ENCODE assay signal across 8 cellular contexts in genomic region chr11:62054484-62055121, GRCh38.
DNase-seq lines count a peak whose midpoint lies in the region; ATAC-seq and TF ChIP-seq lines count a peak whose summit lies in the region.

No MANE protein-coding gene starts in this region.

- H3K4me3 Mint-ChIP-seq in type B pancreatic cell: no peak overlapping the region

- H3K4me1 Mint-ChIP-seq in type B pancreatic cell (ENCODE audit: unreplicated experiment): no peaks in the 10 kb centered on the region

- DNase-seq in Right ventricle myocardium superior (no peak), right atrium auricular region (ENCODE audit: low spot score) (no peak), NCI-H446 treated with DMSO at 0.1 percent for 48 hours (lab: John Stamatoyannopoulos, UW) (peak; percentile 10), erythroblast (lab: John Stamatoyannopoulos, UW) (peak; percentile 74 to 75), type B pancreatic cell (ENCODE audit: extremely low spot score, unreplicated experiment) (no peak), NCI-H226 (no peak), NCI-H1694 (lab: John Stamatoyannopoulos, UW) (no peak)

- no peaks in the 10 kb centered on the region for H3K9me3 ChIP-seq in right atrium auricular region

- no peaks in the 10 kb centered on the region for H3K4me1 ChIP-seq in right atrium auricular region

- no peak overlapping the region for H3K27ac Mint-ChIP-seq in type B pancreatic cell

- ATAC-seq in Right ventricle myocardium superior (ENCODE audit: poor library complexity) (peak; percentile 29), GM21717 (IDR thresholded peaks at IDR 0.05; ENCODE audit: unreplicated experiment) (no peak)

- H3K36me3 ChIP-seq in right atrium auricular region: no peaks in the 10 kb centered on the region

- no peaks in the 10 kb centered on the region for H3K9me3 Mint-ChIP-seq in type B pancreatic cell

- H3K36me3 Mint-ChIP-seq in type B pancreatic cell: no peaks in the 10 kb centered on the region

- intact Hi-C loops in Right ventricle myocardium superior (cut with DNase I): no loop called here

- no peak for TF ChIP-seq POLR2A in erythroblast (IDR thresholded peaks at IDR 0.05; ENCODE audit: low read length)

- H3K27me3 Mint-ChIP-seq in type B pancreatic cell: no peaks in the 10 kb centered on the region

- TF ChIP-seq CTCF in right atrium auricular region (IDR thresholded peaks at IDR 0.05) (peak in 1 of 2 donors; percentile 53), type B pancreatic cell (conservative IDR thresholded peaks at IDR 0.05) (peak; percentile 31)

- no peaks in the 10 kb centered on the region for H3K27me3 ChIP-seq in right atrium auricular region

- no peak overlapping the region for H3K4me3 ChIP-seq in right atrium auricular region

- H3K27ac ChIP-seq in right atrium auricular region: no peak overlapping the region

Comparison
In these comparisons a context has a peak if more than half of its experiments do, and no peak if none do; other contexts are left out.
1. DNase-seq: peak in NCI-H446 treated with DMSO at 0.1 percent for 48 hours (single experiment) and erythroblast (2 of 2); none in Right ventricle myocardium superior (single experiment), right atrium auricular region (single experiment), type B pancreatic cell (single experiment), NCI-H226 (single experiment) and NCI-H1694 (single experiment).